ENCODE assay signal across 1 cellular context in genomic region chr9:135971892-135972291, GRCh38.
TF ChIP-seq lines count a peak whose summit lies in the region.

No MANE protein-coding gene starts in this region.

TF ChIP-seq in GM23338, 12 proteins besides CTCF, POLR2A, EP300 and RAD21 (continued from another document):
- TF ChIP-seq ZNF462 (CRISPR knock-in tag; IDR thresholded peaks at IDR 0.05): no peak
- peak; percentile 98 for TF ChIP-seq REST (IDR thresholded peaks at IDR 0.05; ENCODE audit: unreplicated experiment)
- TF ChIP-seq NANOG (IDR thresholded peaks at IDR 0.05; ENCODE audit: borderline replicate concordance): no peak
- no peak for TF ChIP-seq ZNF114 (CRISPR knock-in tag; IDR thresholded peaks at IDR 0.05)
- TF ChIP-seq EZH2phosphoT487 (IDR thresholded peaks at IDR 0.05; ENCODE audit: unreplicated experiment): no peak
- TF ChIP-seq STAT1 (IDR thresholded peaks at IDR 0.05; ENCODE audit: unreplicated experiment): no peak
